Comparison of ENCODE assay signal across 24 cellular contexts in the genomic region with DNA sequence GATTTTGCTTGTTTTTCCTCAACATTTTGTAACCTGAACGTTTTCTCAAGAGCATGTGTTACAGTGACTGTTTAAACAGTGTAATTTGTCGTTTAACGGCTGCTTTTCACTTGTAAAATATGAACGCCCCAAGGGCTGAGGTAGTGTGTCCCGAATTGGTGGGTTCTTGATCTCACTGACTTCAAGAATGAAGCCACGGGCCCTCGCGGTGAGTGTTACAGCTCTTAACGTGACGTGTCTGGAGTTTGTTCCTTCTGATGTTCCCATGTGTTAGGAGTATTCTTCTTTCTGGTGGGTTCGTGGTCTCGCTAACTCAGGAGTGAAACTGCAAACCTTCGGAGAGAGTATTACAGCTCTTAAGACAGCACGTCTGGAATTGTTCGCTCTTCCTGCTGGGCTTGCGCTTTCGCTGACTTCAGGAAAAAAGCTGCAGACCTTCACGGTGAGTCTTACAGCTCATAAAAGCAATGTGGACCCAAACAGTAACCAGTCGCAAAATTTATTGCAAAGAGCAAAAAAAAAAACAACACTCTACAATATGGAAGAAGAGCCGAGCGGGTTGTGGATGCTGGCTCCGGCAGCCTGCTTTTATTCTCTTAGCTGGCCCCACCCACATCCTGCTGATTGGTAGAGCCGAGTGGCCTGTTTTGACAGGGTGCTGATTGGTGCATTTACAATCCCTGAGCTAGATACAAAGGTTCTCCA. TPM values are rescaled to one million over a fixed set of nuclear protein-coding genes. Genes with fewer than 3 reads are reported as not detected.
DNase-seq lines count a peak whose midpoint lies in the region; ATAC-seq, FAIRE-seq and TF ChIP-seq lines count a peak whose summit lies in the region.
"Had no signal": no experiment of that assay in that cellular context is flagged by ENCODE, and none has a peak within 500 bp of the region (broad histone marks: within the 10 kb centered on the region; RNA-seq: fewer than 3 reads in every experiment).

No MANE protein-coding gene starts in this region.

- H3K9me3 Mint-ChIP-seq in CD4-positive, alpha-beta T cell: peaks cover 3% of the 10 kb centered on the region
- H3K9me3 Mint-ChIP-seq in glutamatergic neuron (ENCODE audit: unreplicated experiment): peaks cover 29% of the 10 kb centered on the region
- H3K9me3 Mint-ChIP-seq in activated CD4-positive, alpha-beta memory T cell treated with anti-CD3 and anti-CD28 coated beads, Interleukin-2, amount 10 ng/mL, durations not matched to agents 7 days and 5 days: no peaks in the 10 kb centered on the region
- H3K9me3 Mint-ChIP-seq: T-helper 1 cell treated with Interleukin-12 subunit alpha and Interleukin-12 subunit beta and Interleukin-4 antibody, amounts not matched to agents 30 μg/mL and 1 μg/mL, for 36 hours had no signal

- no peaks in the 10 kb centered on the region for H3K27me3 ChIP-seq in CD4-positive, alpha-beta T cell (ENCODE audit: control insufficient read depth, insufficient read depth, low read length)
- H3K27me3 ChIP-seq in HAP-1 (ENCODE audit: low read depth) (no peaks in the 10 kb centered on the region), RWPE2 (ENCODE audit: insufficient read depth, poor library complexity, severe bottlenecking) (no peaks in the 10 kb centered on the region)
- H3K27me3 ChIP-seq: SJSA1 had no signal

- H3K27ac Mint-ChIP-seq in CD4-positive, alpha-beta T cell: peak overlapping the region; percentile 6
- no peak overlapping the region for H3K27ac Mint-ChIP-seq in glutamatergic neuron (ENCODE audit: unreplicated experiment)
- no peak overlapping the region for H3K27ac Mint-ChIP-seq in activated CD4-positive, alpha-beta memory T cell treated with anti-CD3 and anti-CD28 coated beads, Interleukin-2, amount 10 ng/mL, durations not matched to agents 7 days and 5 days
- H3K27ac Mint-ChIP-seq: activated CD4-positive, alpha-beta T cell treated with anti-CD3 and anti-CD28 coated beads, Interleukin-2, amount 10 ng/mL, durations not matched to agents 24 days and 14 days; endodermal cell; naive thymus-derived CD8-positive, alpha-beta T cell; T-helper 1 cell treated with Interleukin-12 subunit alpha and Interleukin-12 subunit beta and Interleukin-4 antibody, amounts not matched to agents 30 μg/mL and 1 μg/mL, for 36 hours had no signal

- FAIRE-seq in H54 (lab: Jason Lieb, UNC): no peak

- H3K36me3 ChIP-seq in HAP-1 (replicated peaks) (no peaks in the 10 kb centered on the region), RWPE2 (ENCODE audit: low read depth) (no peaks in the 10 kb centered on the region)
- H3K36me3 ChIP-seq: BLaER1 treated with 17β-estradiol and CSF1 and Interleukin-3, amounts not matched to agents 10 nM and 100 nM; SJSA1 had no signal

- no peak for TF ChIP-seq CTCF in CD4-positive, alpha-beta T cell (IDR thresholded peaks at IDR 0.05)
- TF ChIP-seq CTCF in RWPE2 (IDR thresholded peaks at IDR 0.05; ENCODE audit: poor library complexity, severe bottlenecking): no peak
- no peak for TF ChIP-seq CTCF in glutamatergic neuron (IDR thresholded peaks at IDR 0.05; ENCODE audit: partially characterized antibody, unreplicated experiment)

- in situ Hi-C loops in HAP-1 (cut with MboI; ENCODE audit: low sequenced_read_pairs): loop anchor here (5.0 kb wide), 1 partner anchor 33 kb away; no protein-coding TSS in a partner anchor

- TF ChIP-seq POLR2A in H54 (IDR thresholded peaks at IDR 0.05; ENCODE audit: low read depth, low read length): no peak

- H3K27ac ChIP-seq in CD4-positive, alpha-beta T cell (ENCODE audit: low read depth, low read length): no peak overlapping the region
- peak overlapping the region; percentile 80 for H3K27ac ChIP-seq in RWPE2 (ENCODE audit: poor library complexity, severe bottlenecking)
- H3K27ac ChIP-seq: BLaER1 treated with 17β-estradiol and CSF1 and Interleukin-3, amounts not matched to agents 10 nM and 100 nM; SJSA1; skin epidermis had no signal

- peaks cover 18% of the 10 kb centered on the region for H3K27me3 Mint-ChIP-seq in CD4-positive, alpha-beta T cell
- H3K27me3 Mint-ChIP-seq in glutamatergic neuron (ENCODE audit: unreplicated experiment): peaks cover 21% of the 10 kb centered on the region
- H3K27me3 Mint-ChIP-seq in activated CD4-positive, alpha-beta memory T cell treated with anti-CD3 and anti-CD28 coated beads, Interleukin-2, amount 10 ng/mL, durations not matched to agents 7 days and 5 days: peaks cover 3% of the 10 kb centered on the region
- H3K27me3 Mint-ChIP-seq: activated naive CD4-positive, alpha-beta T cell treated with anti-CD3 and anti-CD28 coated beads, Interleukin-2, amount 50 U/mL, for 24 hours had no signal

- H3K9me3 ChIP-seq in CD4-positive, alpha-beta T cell (ENCODE audit: control insufficient read depth, low read length): no peaks in the 10 kb centered on the region
- H3K9me3 ChIP-seq in HAP-1: no peaks in the 10 kb centered on the region
- H3K9me3 ChIP-seq in RWPE2 (ENCODE audit: severe bottlenecking): no peaks in the 10 kb centered on the region
- H3K9me3 ChIP-seq: SJSA1 had no signal

- CTCF ChIA-PET in CD4-positive, alpha-beta T cell (lab: Charles Lee): no interaction called here
- CTCF ChIA-PET in activated CD4-positive, alpha-beta memory T cell treated with anti-CD3 and anti-CD28 coated beads, Interleukin-2, amount 10 ng/mL, durations not matched to agents 7 days and 5 days (lab: Charles Lee): interaction anchor here (0.6 kb wide), 1 partner anchor 582 kb away, joined by 3 read pairs; no protein-coding TSS in a partner anchor

- ATAC-seq in CD4-positive, alpha-beta T cell (ENCODE audit: poor library complexity): no peak
- no peak for ATAC-seq in RWPE2 (ENCODE audit: low read depth)
- ATAC-seq: naive thymus-derived CD8-positive, alpha-beta T cell had no signal

- peaks cover 23% of the 10 kb centered on the region for H3K4me1 Mint-ChIP-seq in CD4-positive, alpha-beta T cell (ENCODE audit: low read depth)
- H3K4me1 Mint-ChIP-seq in glutamatergic neuron (ENCODE audit: low read depth, unreplicated experiment): peaks cover 3% of the 10 kb centered on the region
- H3K4me1 Mint-ChIP-seq in activated CD4-positive, alpha-beta memory T cell treated with anti-CD3 and anti-CD28 coated beads, Interleukin-2, amount 10 ng/mL, durations not matched to agents 7 days and 5 days: peaks cover 24% of the 10 kb centered on the region

- no peak overlapping the region for H3K4me3 Mint-ChIP-seq in CD4-positive, alpha-beta T cell
- H3K4me3 Mint-ChIP-seq in glutamatergic neuron (ENCODE audit: unreplicated experiment): peak overlapping the region; percentile 22
- no peak overlapping the region for H3K4me3 Mint-ChIP-seq in activated CD4-positive, alpha-beta memory T cell treated with anti-CD3 and anti-CD28 coated beads, Interleukin-2, amount 10 ng/mL, durations not matched to agents 7 days and 5 days
- H3K4me3 Mint-ChIP-seq: activated CD4-positive, alpha-beta T cell treated with anti-CD3 and anti-CD28 coated beads, Interleukin-2, amount 10 ng/mL, durations not matched to agents 24 days and 14 days; activated naive CD4-positive, alpha-beta T cell treated with anti-CD3 and anti-CD28 coated beads, Interleukin-2, amount 50 U/mL, for 24 hours; endodermal cell; naive thymus-derived CD8-positive, alpha-beta T cell; T-helper 1 cell treated with Interleukin-12 subunit alpha and Interleukin-12 subunit beta and Interleukin-4 antibody, amounts not matched to agents 30 μg/mL and 1 μg/mL, for 36 hours had no signal

- H3K4me3 ChIP-seq in HAP-1: no peak overlapping the region
- H3K4me3 ChIP-seq in RWPE2 (ENCODE audit: severe bottlenecking): no peak overlapping the region
- H3K4me3 ChIP-seq: BLaER1 treated with 17β-estradiol and CSF1 and Interleukin-3, amounts not matched to agents 10 nM and 100 nM; SJSA1 had no signal

- intact Hi-C loops in CD4-positive, alpha-beta T cell (cut with DNase I, micrococcal nuclease): no loop called here

- POLR2A ChIA-PET in CD4-positive, alpha-beta T cell (lab: Charles Lee): interaction anchor here (0.6 kb wide), 2 partner anchors 34 to 272 kb away, joined by 3 read pairs; no protein-coding TSS in a partner anchor
- POLR2A ChIA-PET in activated CD4-positive, alpha-beta memory T cell treated with anti-CD3 and anti-CD28 coated beads, Interleukin-2, amount 10 ng/mL, durations not matched to agents 7 days and 5 days (lab: Charles Lee): interaction anchor here (0.6 kb wide), 1 partner anchor 806 kb away, joined by 3 read pairs; no protein-coding TSS in a partner anchor

- DNase-seq in CD4-positive, alpha-beta T cell: no peak
- DNase-seq in HAP-1 (ENCODE audit: low spot score in 2 of 2) (peak; percentile 55 to 58), RWPE2 (ENCODE audit: low spot score) (no peak), glutamatergic neuron (no peak), GM19240 (ENCODE audit: insufficient read length, low spot score) (no peak), H54 (ENCODE audit: insufficient read length, low spot score) (no peak), cerebellum (ENCODE audit: low spot score) (no peak)
- no peak for DNase-seq in activated CD4-positive, alpha-beta memory T cell treated with anti-CD3 and anti-CD28 coated beads, Interleukin-2, amount 10 ng/mL, durations not matched to agents 7 days and 5 days
- DNase-seq: activated CD4-positive, alpha-beta T cell treated with anti-CD3 and anti-CD28 coated beads, Interleukin-2, amount 10 ng/mL, durations not matched to agents 24 days and 14 days; activated T-cell treated with anti-CD3 and anti-CD28 coated beads, Interleukin-2, amount 50 U/mL, for 48 hours; Calu3; endodermal cell; islet precursor cell; midbrain; naive thymus-derived CD8-positive, alpha-beta T cell; NCI-H1048; NCI-H1930; NCI-H226; stimulated activated CD4-positive, alpha-beta T cell treated with anti-CD3 and anti-CD28 coated beads, Interleukin-1b, Interleukin-23, amount 100 ng/mL, for 48 hours had no signal

- H3K4me1 ChIP-seq in HAP-1 (peaks cover 18% of the 10 kb centered on the region), RWPE2 (ENCODE audit: insufficient read depth, poor library complexity, severe bottlenecking) (peaks cover 17% of the 10 kb centered on the region)
- H3K4me1 ChIP-seq: SJSA1 had no signal

- peaks cover 22% of the 10 kb centered on the region for H3K36me3 Mint-ChIP-seq in CD4-positive, alpha-beta T cell (ENCODE audit: low read depth)
- no peaks in the 10 kb centered on the region for H3K36me3 Mint-ChIP-seq in glutamatergic neuron (ENCODE audit: unreplicated experiment)
- peaks cover 3% of the 10 kb centered on the region for H3K36me3 Mint-ChIP-seq in activated CD4-positive, alpha-beta memory T cell treated with anti-CD3 and anti-CD28 coated beads, Interleukin-2, amount 10 ng/mL, durations not matched to agents 7 days and 5 days (ENCODE audit: low read depth)
- H3K36me3 Mint-ChIP-seq: activated naive CD4-positive, alpha-beta T cell treated with anti-CD3 and anti-CD28 coated beads, Interleukin-2, amount 50 U/mL, for 24 hours; naive thymus-derived CD8-positive, alpha-beta T cell had no signal

RNA-seq across cellular contexts. Expression of gene TRIM27, which starts 25.1 kb away (rescaled TPM):
- total RNA-seq in CD4-positive, alpha-beta T cell: 10 to 100 TPM; 11.5 to 13.2 TPM
- 65.2 TPM for total RNA-seq in glutamatergic neuron (ENCODE audit: unreplicated experiment)
- total RNA-seq in activated CD4-positive, alpha-beta memory T cell treated with anti-CD3 and anti-CD28 coated beads, Interleukin-2, amount 10 ng/mL, durations not matched to agents 7 days and 5 days: 10 to 100 TPM; 56.8 to 58.0 TPM
- 75.8 TPM for total RNA-seq in cerebellum

RNA-seq across cellular contexts. Expression of gene ZNF311, which starts 56.2 kb away (rescaled TPM):
- under 1 TPM; 0.25 to 0.31 TPM for total RNA-seq in CD4-positive, alpha-beta T cell
- total RNA-seq in glutamatergic neuron (ENCODE audit: unreplicated experiment): 5.1 TPM
- total RNA-seq in activated CD4-positive, alpha-beta memory T cell treated with anti-CD3 and anti-CD28 coated beads, Interleukin-2, amount 10 ng/mL, durations not matched to agents 7 days and 5 days: under 1 TPM; 0.53 to 0.65 TPM
- total RNA-seq in cerebellum: 5.5 TPM
- total RNA-seq: SJSA1 had no signal

Comparison
In these comparisons a context has a peak if more than half of its experiments do, and no peak if none do; other contexts are left out.
1. DNase-seq: peak in HAP-1 (2 of 2); none in CD4-positive, alpha-beta T cell (0 of 10), RWPE2 (single experiment), glutamatergic neuron (single experiment), GM19240 (single experiment), activated CD4-positive, alpha-beta memory T cell treated with anti-CD3 and anti-CD28 coated beads, Interleukin-2, amount 10 ng/mL, durations not matched to agents 7 days and 5 days (single experiment), H54 (single experiment) and cerebellum (single experiment).